ENCODE assay signal across 16 cellular contexts in the genomic region with DNA sequence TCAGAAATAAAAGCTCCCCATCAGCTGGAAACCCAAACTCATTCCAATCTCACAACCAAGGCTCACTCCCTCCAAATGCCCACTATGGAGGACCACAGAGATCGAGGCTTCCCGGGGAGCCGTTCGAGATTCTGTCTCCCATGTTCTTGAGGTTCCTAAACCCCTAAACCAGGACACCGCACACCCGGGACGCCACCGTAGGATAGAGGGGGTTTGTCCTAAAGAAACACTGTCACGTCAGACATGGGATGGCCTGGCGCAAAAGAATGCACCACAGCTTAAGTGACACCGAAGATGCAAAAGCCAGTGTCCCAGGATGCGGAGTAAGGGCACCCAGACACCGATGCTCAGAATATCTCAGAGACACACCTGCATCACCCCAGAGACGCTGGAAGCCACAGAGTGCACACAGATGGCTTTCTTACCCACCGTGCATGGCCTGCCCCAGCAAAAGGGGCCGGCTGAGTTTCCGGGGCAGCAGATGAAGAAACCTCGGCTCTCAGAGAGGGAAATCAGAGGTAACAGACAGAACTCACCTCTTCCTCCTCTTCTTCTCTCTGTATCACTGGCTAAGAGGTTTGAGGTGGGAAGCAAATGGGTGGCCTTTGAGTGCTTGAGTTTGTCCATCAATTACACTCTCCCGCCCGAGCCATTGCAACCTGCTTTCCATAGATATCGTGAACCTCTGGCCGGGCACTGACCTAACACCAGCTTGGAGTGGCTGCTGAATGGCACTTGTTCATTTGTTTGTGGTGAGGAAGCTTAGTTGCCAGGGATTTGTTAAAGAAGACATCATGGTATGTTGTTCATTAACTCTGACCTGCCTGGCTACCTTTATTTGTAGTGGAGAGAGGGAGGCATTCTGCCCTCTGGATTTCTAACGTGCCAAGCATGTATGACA.
DNase-seq lines count a peak whose midpoint lies in the region; ATAC-seq, FAIRE-seq and TF ChIP-seq lines count a peak whose summit lies in the region.
"Had no signal": no experiment of that assay in that cellular context is flagged by ENCODE, and none has a peak within 500 bp of the region (broad histone marks: within the 10 kb centered on the region; RNA-seq: fewer than 3 reads in every experiment).

No MANE protein-coding gene starts in this region.

- no peaks in the 10 kb centered on the region for H3K79me2 ChIP-seq in astrocyte (ENCODE audit: insufficient read depth, low read length)

- H3K27ac Mint-ChIP-seq in CD8-positive, alpha-beta memory T cell: peak overlapping the region in 7 of 8 donors; percentile 36 to 75 (median 62)
- peak overlapping the region; percentile 41 for H3K27ac Mint-ChIP-seq in astrocyte (ENCODE audit: unreplicated experiment)
- peak overlapping the region in 9 of 10 donors; percentile 26 to 91 (median 80) for H3K27ac Mint-ChIP-seq in naive thymus-derived CD8-positive, alpha-beta T cell
- H3K27ac Mint-ChIP-seq: activated CD4-positive, alpha-beta T cell treated with anti-CD3 and anti-CD28 coated beads for 36 hours; GM23338 had no signal

- peak in 1 of 5 donors; percentile 49 for DNase-seq in CD8-positive, alpha-beta memory T cell
- DNase-seq in astrocyte (ENCODE audit: low read depth): no peak
- peak in 4 of 10 donors; percentile 37 to 64 (median 53) for DNase-seq in naive thymus-derived CD8-positive, alpha-beta T cell
- no peak for DNase-seq in COR-L47 (lab: John Stamatoyannopoulos, UW)
- no peak for DNase-seq in D721Med (ENCODE audit: insufficient read length, low spot score)
- DNase-seq: activated T-cell treated with anti-CD3 and anti-CD28 coated beads for 4 hours; hippocampal formation; MV-4-11; NCI-H2081 treated with DMSO at 0.1 percent for 48 hours; SJCRH30; stimulated activated CD4-positive, alpha-beta T cell treated with anti-CD3 and anti-CD28 coated beads, Interleukin-4, amount 100 ng/mL, for 1 hour had no signal

- no peak overlapping the region for H3K9ac ChIP-seq in BLaER1
- no peak overlapping the region for H3K9ac ChIP-seq in astrocyte (ENCODE audit: low read length)

- CTCF ChIA-PET in CD8-positive, alpha-beta memory T cell (lab: Charles Lee): interaction anchor here (1.6 kb wide), 1 partner anchor 12 kb away, joined by 4 read pairs; no protein-coding TSS in a partner anchor

- H3K36me3 ChIP-seq in BLaER1 (no peaks in the 10 kb centered on the region), astrocyte (ENCODE audit: insufficient read depth, low read length) (no peaks in the 10 kb centered on the region)
- H3K36me3 ChIP-seq in CD8-positive, alpha-beta memory T cell (ENCODE audit: insufficient read depth, low read length): no peaks in the 10 kb centered on the region
- H3K36me3 ChIP-seq: SJCRH30 had no signal

- H3K27me3 ChIP-seq in BLaER1: peaks cover 13% of the 10 kb centered on the region
- H3K27me3 ChIP-seq in CD8-positive, alpha-beta memory T cell (ENCODE audit: insufficient read depth, low read length, poor library complexity, severe bottlenecking): no peaks in the 10 kb centered on the region
- H3K27me3 ChIP-seq in astrocyte (ENCODE audit: insufficient read depth, low read length): peaks cover 30% of the 10 kb centered on the region

- H3K4me1 ChIP-seq in BLaER1 (peaks cover 51% of the 10 kb centered on the region), astrocyte (ENCODE audit: insufficient read depth, low read length) (no peaks in the 10 kb centered on the region)
- peaks cover 12% of the 10 kb centered on the region for H3K4me1 ChIP-seq in CD8-positive, alpha-beta memory T cell (ENCODE audit: insufficient read depth, low read length)
- H3K4me1 ChIP-seq: SJCRH30 had no signal

- no peaks in the 10 kb centered on the region for H4K20me1 ChIP-seq in BLaER1
- H4K20me1 ChIP-seq in astrocyte (ENCODE audit: insufficient read depth, low read length): no peaks in the 10 kb centered on the region

- H3K4me1 Mint-ChIP-seq in CD8-positive, alpha-beta memory T cell: peaks cover 16 to 25% (median 16%) of the 10 kb centered on the region in 3 donors
- H3K4me1 Mint-ChIP-seq in astrocyte (ENCODE audit: low read depth, unreplicated experiment): no peaks in the 10 kb centered on the region
- H3K4me1 Mint-ChIP-seq in naive thymus-derived CD8-positive, alpha-beta T cell: peaks cover 20 to 44% (median 34%) of the 10 kb centered on the region in 4 donors

- peaks cover 0 to 2% (median 0%) of the 10 kb centered on the region in 5 donors for H3K9me3 Mint-ChIP-seq in CD8-positive, alpha-beta memory T cell
- no peaks in the 10 kb centered on the region for H3K9me3 Mint-ChIP-seq in astrocyte (ENCODE audit: unreplicated experiment)
- H3K9me3 Mint-ChIP-seq in naive thymus-derived CD8-positive, alpha-beta T cell: no peaks in the 10 kb centered on the region
- H3K9me3 Mint-ChIP-seq: GM23338 had no signal

- no peaks in the 10 kb centered on the region for H3K36me3 Mint-ChIP-seq in CD8-positive, alpha-beta memory T cell
- no peaks in the 10 kb centered on the region for H3K36me3 Mint-ChIP-seq in astrocyte (ENCODE audit: low read depth, unreplicated experiment)
- no peaks in the 10 kb centered on the region for H3K36me3 Mint-ChIP-seq in naive thymus-derived CD8-positive, alpha-beta T cell

- H3K27ac ChIP-seq in BLaER1 (no peak overlapping the region), astrocyte (ENCODE audit: low read depth, low read length) (no peak overlapping the region)
- no peak overlapping the region for H3K27ac ChIP-seq in CD8-positive, alpha-beta memory T cell (ENCODE audit: low read depth, low read length)
- H3K27ac ChIP-seq: SJCRH30 had no signal

- no peak overlapping the region for H3K4me3 ChIP-seq in BLaER1
- H3K4me3 ChIP-seq in CD8-positive, alpha-beta memory T cell (ENCODE audit: low read length): no peak overlapping the region
- H3K4me3 ChIP-seq in astrocyte (ENCODE audit: insufficient read depth, low read depth, low read length): no peak overlapping the region
- H3K4me3 ChIP-seq: GM23338, SJCRH30 had no signal

- no peak overlapping the region for H2AFZ ChIP-seq in astrocyte (ENCODE audit: low read depth, low read length)
- H2AFZ ChIP-seq: GM23338 had no signal

- FAIRE-seq in astrocyte (lab: Jason Lieb, UNC) (no peak), D721Med (lab: Jason Lieb, UNC) (no peak)

- POLR2A ChIA-PET in CD8-positive, alpha-beta memory T cell (lab: Charles Lee): interaction anchor here (1.9 kb wide), 1 partner anchor 13 kb away, joined by 6 read pairs; no protein-coding TSS in a partner anchor
- POLR2A ChIA-PET in naive thymus-derived CD8-positive, alpha-beta T cell (lab: Charles Lee): interaction anchor here (1.1 to 3.5 kb wide), 5 partner anchors 9 to 283 kb away, joined by 3 to 20 read pairs (median 6); partner anchors contain the start of gene TNRC6C

- peak; percentile 84 to 93 for ATAC-seq in naive thymus-derived CD8-positive, alpha-beta T cell
- ATAC-seq in GM19023 (IDR thresholded peaks at IDR 0.05; ENCODE audit: unreplicated experiment) (no peak), HG03175 (IDR thresholded peaks at IDR 0.05; ENCODE audit: unreplicated experiment) (no peak)
- ATAC-seq: activated CD4-positive, alpha-beta T cell treated with anti-CD3 and anti-CD28 coated beads for 36 hours had no signal

- H3K9me3 ChIP-seq in BLaER1 (no peaks in the 10 kb centered on the region), astrocyte (ENCODE audit: insufficient read depth, low read depth, low read length) (no peaks in the 10 kb centered on the region)
- no peaks in the 10 kb centered on the region for H3K9me3 ChIP-seq in CD8-positive, alpha-beta memory T cell (ENCODE audit: low read length)
- H3K9me3 ChIP-seq: SJCRH30 had no signal

- H3K4me3 Mint-ChIP-seq in CD8-positive, alpha-beta memory T cell: peak overlapping the region in 2 of 7 donors; percentile 20 to 55
- no peak overlapping the region for H3K4me3 Mint-ChIP-seq in astrocyte (ENCODE audit: unreplicated experiment)
- peak overlapping the region in 8 of 10 donors; percentile 3 to 75 (median 45) for H3K4me3 Mint-ChIP-seq in naive thymus-derived CD8-positive, alpha-beta T cell
- H3K4me3 Mint-ChIP-seq: activated CD4-positive, alpha-beta T cell treated with anti-CD3 and anti-CD28 coated beads for 36 hours; GM23338 had no signal

- TF ChIP-seq CTCF in astrocyte (IDR thresholded peaks at IDR 0.05; ENCODE audit: insufficient read depth, low read depth, low read length) (no peak), D721Med (IDR thresholded peaks at IDR 0.05; ENCODE audit: insufficient read depth, missing control alignments) (no peak)

- H3K4me2 ChIP-seq in BLaER1 (peak overlapping the region; percentile 46), astrocyte (ENCODE audit: low read length) (no peak overlapping the region)
- H3K4me2 ChIP-seq: GM23338 had no signal

- H3K27me3 Mint-ChIP-seq in CD8-positive, alpha-beta memory T cell: no peaks in the 10 kb centered on the region
- H3K27me3 Mint-ChIP-seq in astrocyte (ENCODE audit: low read depth, unreplicated experiment): peaks cover 62% of the 10 kb centered on the region
- no peaks in the 10 kb centered on the region for H3K27me3 Mint-ChIP-seq in naive thymus-derived CD8-positive, alpha-beta T cell
- H3K27me3 Mint-ChIP-seq: activated CD4-positive, alpha-beta T cell treated with anti-CD3 and anti-CD28 coated beads for 36 hours had no signal

Comparison
In these comparisons a context has a peak if more than half of its experiments do, and no peak if none do; other contexts are left out.
1. ATAC-seq: peak in naive thymus-derived CD8-positive, alpha-beta T cell (2 of 2); none in GM19023 (single experiment) and HG03175 (single experiment).
2. Peak in every context shown above with its lines, with median percentiles within 50 percentile points of each other: H3K27ac Mint-ChIP-seq.